Comparison of ENCODE assay signal across 29 cellular contexts in genomic region chr20:50758469-50758868, GRCh38. TPM values are rescaled to one million over a fixed set of nuclear protein-coding genes. Genes with fewer than 3 reads are reported as not detected.
DNase-seq lines count a peak whose midpoint lies in the region; TF ChIP-seq lines count a peak whose summit lies in the region.
"Had no signal": no experiment of that assay in that cellular context is flagged by ENCODE, and none has a peak within 500 bp of the region (broad histone marks: within the 10 kb centered on the region; RNA-seq: fewer than 3 reads in every experiment).

No MANE protein-coding gene starts in this region.

- H3K36me3 ChIP-seq in mammary epithelial cell (ENCODE audit: insufficient read depth, low read length) (no peaks in the 10 kb centered on the region), MG63 (no peaks in the 10 kb centered on the region)
- H3K36me3 ChIP-seq: ascending aorta, HAP-1, neutrophil had no signal

- H3K4me1 Mint-ChIP-seq in MCF 10A (ENCODE audit: insufficient read depth, unreplicated experiment), result peaks cover 23% of the 10 kb centered on the region
- H3K4me1 Mint-ChIP-seq: activated naive CD8-positive, alpha-beta T cell treated with anti-CD3 and anti-CD28 coated beads, Interleukin-2, amount 10 ng/mL, durations not matched to agents 7 days and 5 days; B cell; memory B cell had no signal

- H3K9me3 Mint-ChIP-seq in MCF 10A (ENCODE audit: unreplicated experiment), result no peaks in the 10 kb centered on the region
- H3K9me3 Mint-ChIP-seq: activated CD8-positive, alpha-beta T cell treated with anti-CD3 and anti-CD28 coated beads for 36 hours; activated naive CD8-positive, alpha-beta T cell treated with anti-CD3 and anti-CD28 coated beads, Interleukin-2, amount 10 ng/mL, durations not matched to agents 7 days and 5 days; CD8-positive, alpha-beta T cell; memory B cell; stimulated activated naive CD8-positive, alpha-beta T cell treated with anti-CD3 and anti-CD28 coated beads, Interleukin-15, Interleukin-2, amounts not matched to agents 100 ng/mL and 50 ng/mL, for 24 hours had no signal

- no peaks in the 10 kb centered on the region for H3K27me3 Mint-ChIP-seq in MCF 10A (ENCODE audit: insufficient read depth, unreplicated experiment)
- H3K27me3 Mint-ChIP-seq: activated CD8-positive, alpha-beta T cell treated with anti-CD3 and anti-CD28 coated beads for 36 hours; B cell; memory B cell; stimulated activated naive CD8-positive, alpha-beta T cell treated with anti-CD3 and anti-CD28 coated beads, Interleukin-15, Interleukin-2, amounts not matched to agents 100 ng/mL and 50 ng/mL, for 24 hours had no signal

- intact Hi-C loops in mammary epithelial cell (cut with micrococcal nuclease) (no loop called here), MCF 10A (cut with micrococcal nuclease) (no loop called here), cardiac septum (cut with DNase I) (no loop called here)

- no peak overlapping the region for H3K9ac ChIP-seq in mammary epithelial cell (ENCODE audit: insufficient read depth, low read length)

- H3K36me3 Mint-ChIP-seq in MCF 10A (ENCODE audit: insufficient read depth, unreplicated experiment), result peaks cover 6% of the 10 kb centered on the region
- H3K36me3 Mint-ChIP-seq: activated naive CD8-positive, alpha-beta T cell treated with anti-CD3 and anti-CD28 coated beads, Interleukin-2, amount 10 ng/mL, durations not matched to agents 7 days and 5 days; CD8-positive, alpha-beta T cell; memory B cell had no signal

- no peak overlapping the region for H3K4me3 Mint-ChIP-seq in MCF 10A (ENCODE audit: unreplicated experiment)
- H3K4me3 Mint-ChIP-seq: activated CD8-positive, alpha-beta T cell treated with anti-CD3 and anti-CD28 coated beads for 36 hours; activated naive CD8-positive, alpha-beta T cell treated with anti-CD3 and anti-CD28 coated beads, Interleukin-2, amount 10 ng/mL, durations not matched to agents 7 days and 5 days; B cell; CD8-positive, alpha-beta T cell; memory B cell; stimulated activated naive CD8-positive, alpha-beta T cell treated with anti-CD3 and anti-CD28 coated beads, Interleukin-15, Interleukin-2, amounts not matched to agents 100 ng/mL and 50 ng/mL, for 24 hours had no signal

- H2AFZ ChIP-seq in mammary epithelial cell (ENCODE audit: low read depth, low read length), result no peak overlapping the region

- WGBS in mammary epithelial cell (ENCODE audit: low coverage, missing lambda C conversion rate), result 57% methylated on average over 5 of the region's 5 CpGs

- CTCF ChIA-PET in mammary epithelial cell (lab: Charles Lee; ENCODE audit: low non-redundant PET), result no interaction called here
- CTCF ChIA-PET in MCF 10A (lab: Yijun Ruan, JAX), result interaction anchor here (1.3 to 2.0 kb wide), 2 partner anchors 9 to 96 kb away, joined by 6 to 8 read pairs; no protein-coding TSS in a partner anchor

- in situ Hi-C loops in mammary epithelial cell (cut with MboI; ENCODE audit: low sequenced_read_pairs in 2 of 2), result no loop called here
- in situ Hi-C loops in astrocyte of the spinal cord (cut with HindIII; ENCODE audit: low sequenced_read_pairs), result no loop called here

- TF ChIP-seq CTCF in mammary epithelial cell (conservative IDR thresholded peaks at IDR 0.05 in 1 of 2, IDR thresholded peaks at IDR 0.05 in 1 of 2; ENCODE audit: extremely low read depth in 1 of 2, insufficient read depth in 1 of 2, low read depth in 1 of 2, low read length in 2 of 2) (no peak), MCF 10A (IDR thresholded peaks at IDR 0.05; ENCODE audit: unreplicated experiment) (no peak), astrocyte of the spinal cord (IDR thresholded peaks at IDR 0.05; ENCODE audit: low read depth, low read length) (no peak)

- DNase-seq in mammary epithelial cell (peak; percentile 83), MCF 10A (ENCODE audit: unreplicated experiment) (no peak), astrocyte of the spinal cord (ENCODE audit: low read depth, low spot score) (peak; percentile 32), islet precursor cell (peak; percentile 12), cardiac septum (ENCODE audit: low spot score) (no peak), SW 1271 (lab: John Stamatoyannopoulos, UW) (no peak), COR-L47 (lab: John Stamatoyannopoulos, UW) (no peak), MG63 (no peak)
- DNase-seq: activated CD4-positive, CD25-positive, alpha-beta regulatory T cell treated with anti-CD3 and anti-CD28 coated beads, Interleukin-2, amount 50 U/mL, for 72 hours; activated CD8-positive, alpha-beta T cell treated with anti-CD3 and anti-CD28 coated beads for 36 hours; activated effector memory CD4-positive, alpha-beta T cell treated with anti-CD3 and anti-CD28 coated beads, Interleukin-2, amount 50 U/mL, for 16 hours; activated naive CD8-positive, alpha-beta T cell treated with anti-CD3 and anti-CD28 coated beads, Interleukin-2, amount 10 ng/mL, durations not matched to agents 7 days and 5 days; activated T-cell treated with anti-CD3 and anti-CD28 coated beads, Interleukin-2, amount 50 U/mL, for 1 hour; CD8-positive, alpha-beta T cell; DMS53; dorsolateral prefrontal cortex; foreskin melanocyte; left cardiac atrium; NCI-H1417; NCI-H2029 treated with DMSO at 0.1 percent for 48 hours; NCI-H2227 treated with DMSO at 0.1 percent for 48 hours; psoas muscle had no signal

- no peaks in the 10 kb centered on the region for H3K9me3 ChIP-seq in mammary epithelial cell (replicated peaks; ENCODE audit: insufficient read depth, low read length)
- no peaks in the 10 kb centered on the region for H3K9me3 ChIP-seq in MG63
- H3K9me3 ChIP-seq: ascending aorta, HAP-1, neutrophil, psoas muscle had no signal

- no TSS peak for BruUV-seq in mammary epithelial cell (replicated peaks; lab: Mats Ljungman, UMichigan)
- BruUV-seq in MCF 10A (replicated peaks; lab: Mats Ljungman, UMichigan), result no TSS peak

- peaks cover 36% of the 10 kb centered on the region for H3K4me1 ChIP-seq in mammary epithelial cell (ENCODE audit: insufficient read depth, low read length)
- H3K4me1 ChIP-seq: HAP-1 had no signal

- H3K79me2 ChIP-seq in mammary epithelial cell (ENCODE audit: insufficient read depth, low read length), result no peaks in the 10 kb centered on the region

- dilution Hi-C loops in mammary epithelial cell (cut with HindIII; ENCODE audit: low sequenced_read_pairs), result no loop called here

- no peaks in the 10 kb centered on the region for H4K20me1 ChIP-seq in mammary epithelial cell (ENCODE audit: insufficient read depth, low read length)

- H3K4me3 ChIP-seq in mammary epithelial cell (replicated peaks in 1 of 3; ENCODE audit: insufficient read depth in 1 of 3, low read depth in 2 of 3, low read length in 3 of 3), result no peak overlapping the region
- H3K4me3 ChIP-seq in astrocyte of the spinal cord (ENCODE audit: low read depth, low read length), result no peak overlapping the region
- H3K4me3 ChIP-seq in MG63, result no peak overlapping the region
- H3K4me3 ChIP-seq: ascending aorta, dorsolateral prefrontal cortex, HAP-1, psoas muscle had no signal

- H3K27ac Mint-ChIP-seq in MCF 10A (ENCODE audit: low read depth, unreplicated experiment), result no peak overlapping the region
- H3K27ac Mint-ChIP-seq: activated CD8-positive, alpha-beta T cell treated with anti-CD3 and anti-CD28 coated beads for 36 hours; activated naive CD8-positive, alpha-beta T cell treated with anti-CD3 and anti-CD28 coated beads, Interleukin-2, amount 10 ng/mL, durations not matched to agents 7 days and 5 days; B cell; CD8-positive, alpha-beta T cell; memory B cell; stimulated activated naive CD8-positive, alpha-beta T cell treated with anti-CD3 and anti-CD28 coated beads, Interleukin-15, Interleukin-2, amounts not matched to agents 100 ng/mL and 50 ng/mL, for 24 hours had no signal

- H3K27me3 ChIP-seq in mammary epithelial cell (ENCODE audit: insufficient read depth, low read length) (no peaks in the 10 kb centered on the region), MG63 (no peaks in the 10 kb centered on the region)
- H3K27me3 ChIP-seq: ascending aorta, dorsolateral prefrontal cortex, neutrophil had no signal

- POLR2A ChIA-PET in MCF 10A (lab: Yijun Ruan, JAX), result no interaction called here

- H3K27ac ChIP-seq in mammary epithelial cell (ENCODE audit: insufficient read depth, low read depth, low read length), result peak overlapping the region; percentile 28
- H3K27ac ChIP-seq: ascending aorta, dorsolateral prefrontal cortex, neutrophil, psoas muscle, RWPE1 had no signal

- H3K4me2 ChIP-seq in mammary epithelial cell (ENCODE audit: insufficient read depth, low read depth, low read length), result no peak overlapping the region

RNA-seq across cellular contexts. Expression of gene PARD6B, which starts 27.1 kb away (rescaled TPM):
- total RNA-seq in mammary epithelial cell, result 1 to 10 TPM; 5.6 to 7.7 TPM
- polyA plus RNA-seq in mammary epithelial cell, result 1.5 TPM
- 4.8 TPM for polyA minus RNA-seq in mammary epithelial cell
- total RNA-seq in MCF 10A (2022), result 5.3 and 5.8 TPM in 2 replicates
- 3.7 TPM for total RNA-seq in cardiac septum
- 2.0 and 2.4 TPM in 2 replicates for total RNA-seq in MG63 (2014; rRNA removed; shearing (Covaris generic); ENCODE audit: low replicate concordance)

RNA-seq across cellular contexts. Expression of gene BCAS4, which starts 36.4 kb away (rescaled TPM):
- 10 to 100 TPM; 15.0 to 16.4 TPM for total RNA-seq in mammary epithelial cell
- 21.4 TPM for polyA plus RNA-seq in mammary epithelial cell
- polyA minus RNA-seq in mammary epithelial cell, result 2.7 TPM
- total RNA-seq in MCF 10A (2022), result 5.4 and 7.9 TPM in 2 replicates
- 3.0 TPM for total RNA-seq in cardiac septum
- 13.1 and 23.4 TPM in 2 replicates for total RNA-seq in MG63 (2014; rRNA removed; shearing (Covaris generic); ENCODE audit: low replicate concordance)

Comparison
In these comparisons a context has a peak if more than half of its experiments do, and no peak if none do; other contexts are left out.
1. DNase-seq: peak in mammary epithelial cell (single experiment), astrocyte of the spinal cord (single experiment) and islet precursor cell (single experiment); none in MCF 10A (single experiment), cardiac septum (single experiment), SW 1271 (0 of 2), COR-L47 (single experiment) and MG63 (single experiment).